In genomic region chr1:147624529-147624928, GRCh38 we compare ENCODE assay signal across 18 cellular contexts. TPM values are rescaled to one million over a fixed set of nuclear protein-coding genes. Genes with fewer than 3 reads are reported as not detected.
A peak's percentile ranks its signal among the peaks of the same experiment; 100 is the strongest.
DNase-seq lines count a peak whose midpoint lies in the region; ATAC-seq, FAIRE-seq and TF ChIP-seq lines count a peak whose summit lies in the region.
"Had no signal": no experiment of that assay in that cellular context is flagged by ENCODE, and none has a peak within 500 bp of the region (broad histone marks: within the 10 kb centered on the region; RNA-seq: fewer than 3 reads in every experiment).

No MANE protein-coding gene starts in this region.

- no peak overlapping the region for H2BK120ac ChIP-seq in neuronal stem cell (ENCODE audit: low read depth, low read length)

- no peaks in the 10 kb centered on the region for H3K79me2 ChIP-seq in HepG2 (ENCODE audit: insufficient read depth, low read length)

- TF ChIP-seq CTCF in HepG2 (CRISPR knock-in tag; IDR thresholded peaks at IDR 0.05) (no peak), right lobe of liver (IDR thresholded peaks at IDR 0.05) (no peak)

- BruUV-seq in HepG2 (replicated peaks; lab: Mats Ljungman, UMichigan) = no TSS peak

- peaks cover 8 to 20% of the 10 kb centered on the region in 2 experiments; a peak in 4 of 5 replicates for H3K36me3 ChIP-seq in HepG2 (replicated peaks in 1 of 2; ENCODE audit: control insufficient read depth in 1 of 2, insufficient read depth in 2 of 2, low read length in 2 of 2)
- H3K36me3 ChIP-seq in right lobe of liver = peaks cover 0 to 5% (median 2%) of the 10 kb centered on the region in 4 donors
- peaks cover 36 to 88% of the 10 kb centered on the region in 2 donors for H3K36me3 ChIP-seq in neuronal stem cell (replicated peaks in 1 of 2; ENCODE audit: control insufficient read depth in 2 of 2, insufficient read depth in 2 of 2, low read length in 2 of 2)

- DNase-seq in HepG2 (ENCODE audit: low spot score) = no peak
- DNase-seq in right lobe of liver = no peak
- no peak for DNase-seq in neuronal stem cell (ENCODE audit: low spot score)
- no peak for DNase-seq in DMS53 treated with DMSO at 0.1 percent for 48 hours (lab: John Stamatoyannopoulos, UW; ENCODE audit: unreplicated experiment)
- DNase-seq in NCI-H774 (lab: John Stamatoyannopoulos, UW) = no peak
- DNase-seq: AML-193; CD4-positive, alpha-beta memory T cell; CD4-positive, CD25-positive, alpha-beta regulatory T cell; CD8-positive, alpha-beta memory T cell; COR-L47; DMS 273 treated with DMSO at 0.1 percent for 48 hours; DMS153; DMS79 treated with DMSO at 0.1 percent for 48 hours; GF-D8 had no signal

- no peak overlapping the region for H3K4me3 ChIP-seq in HepG2 (replicated peaks in 1 of 3; ENCODE audit: insufficient read depth in 1 of 3, low read depth in 2 of 3, low read length in 3 of 3)
- no peak overlapping the region for H3K4me3 ChIP-seq in right lobe of liver
- H3K4me3 ChIP-seq in neuronal stem cell (ENCODE audit: low read length in 2 of 2) = peak overlapping the region in 1 of 2 donors; percentile 22
- H3K4me3 ChIP-seq: A549 had no signal

- WGBS in HepG2 (ENCODE audit: low lambda C conversion rate) = 100% methylated on average over 2 of the region's 8 CpGs
- WGBS in right lobe of liver (ENCODE audit: insufficient coverage, low coverage, low lambda C conversion rate, missing lambda C conversion rate) = no CpG with 5 or more reads among the region's 8 CpGs
- WGBS in neuronal stem cell (ENCODE audit: extremely low coverage in 2 of 2, insufficient read length in 2 of 2, insufficient replicate concordance in 1 of 2), 2 donors = no CpG with 5 or more reads among the region's 8 CpGs

- no peaks in the 10 kb centered on the region for H3K27me3 ChIP-seq in HepG2 (ENCODE audit: control insufficient read depth in 1 of 2, insufficient read depth in 2 of 2, low read length in 2 of 2)
- H3K27me3 ChIP-seq in right lobe of liver = no peaks in the 10 kb centered on the region
- H3K27me3 ChIP-seq in neuronal stem cell (ENCODE audit: control insufficient read depth in 3 of 3, insufficient read depth in 3 of 3, low read depth in 1 of 3, low read length in 3 of 3) = no peaks in the 10 kb centered on the region

- CTCF ChIA-PET in HepG2 (lab: Yijun Ruan, JAX; ENCODE audit: low intra/inter-chr PET ratio, low total read pairs) = no interaction called here

- H3K4ac ChIP-seq in neuronal stem cell (ENCODE audit: low read length) = no peak overlapping the region

- H2AFZ ChIP-seq in HepG2 (ENCODE audit: low read length) (no peak overlapping the region), neuronal stem cell (ENCODE audit: low read length) (no peak overlapping the region)

- H2BK15ac ChIP-seq in neuronal stem cell (ENCODE audit: low read length) = no peak overlapping the region

- H3K4me2 ChIP-seq in HepG2 (ENCODE audit: low read depth, low read length) (no peak overlapping the region; the same call in 1 of the 2 replicates), neuronal stem cell (ENCODE audit: insufficient read depth, low read length, poor library complexity, severe bottlenecking) (no peak overlapping the region)
- H3K4me2 ChIP-seq: A549 had no signal

- TF ChIP-seq POLR2A in HepG2 (IDR thresholded peaks at IDR 0.05; ENCODE audit: insufficient read depth in 1 of 2, low read depth in 2 of 2, low read length in 2 of 2) (no peak), right lobe of liver (IDR thresholded peaks at IDR 0.05) (no peak)

- no peak overlapping the region for H4K91ac ChIP-seq in neuronal stem cell (ENCODE audit: low read depth, low read length, poor library complexity)

- H3K4me1 ChIP-seq in HepG2 (ENCODE audit: insufficient read depth, low read length) (peaks cover 45% of the 10 kb centered on the region), right lobe of liver (peaks cover 0 to 27% (median 10%) of the 10 kb centered on the region in 4 donors), neuronal stem cell (ENCODE audit: control insufficient read depth in 2 of 2, insufficient read depth in 1 of 2, low read depth in 1 of 2, low read length in 2 of 2) (peaks cover 1% of the 10 kb centered on the region in 2 donors)
- H3K4me1 ChIP-seq: A549 had no signal

- no peak for FAIRE-seq in HepG2 (lab: Jason Lieb, UNC)
- FAIRE-seq: A549, G401.6, GM12891 had no signal

- H2AK5ac ChIP-seq in neuronal stem cell (ENCODE audit: low read depth, low read length) = no peak overlapping the region

- no peak for TF ChIP-seq EP300 in HepG2 (IDR thresholded peaks at IDR 0.05; ENCODE audit: low read depth in 2 of 2, low read length in 2 of 2)
- TF ChIP-seq EP300 in HepG2 (CRISPR knock-in tag; IDR thresholded peaks at IDR 0.05; ENCODE audit: borderline replicate concordance) = no peak

- POLR2A ChIA-PET in HepG2 (lab: Yijun Ruan, JAX) = no interaction called here

- H3K18ac ChIP-seq in neuronal stem cell (ENCODE audit: low read length) = no peak overlapping the region

- H3K79me1 ChIP-seq in neuronal stem cell (ENCODE audit: low read depth, low read length) = peaks cover 6% of the 10 kb centered on the region

- no peak overlapping the region for H2BK5ac ChIP-seq in neuronal stem cell (ENCODE audit: low read length)

- H2BK12ac ChIP-seq in neuronal stem cell (ENCODE audit: low read length) = no peak overlapping the region

- no peak for TF ChIP-seq RAD21 in HepG2 (CRISPR knock-in tag; IDR thresholded peaks at IDR 0.05)

- in situ Hi-C loops in HepG2 (cut with HindIII; ENCODE audit: extremely low pct_ligation_motif_present, low pct_unique_long_range_greater_than_20kb) = no loop called here

- H4K8ac ChIP-seq in neuronal stem cell (ENCODE audit: low read depth, low read length) = no peak overlapping the region

- H3K27ac ChIP-seq in HepG2 (ENCODE audit: extremely low read length, insufficient read depth, low read length) (peak overlapping the region; percentile 91), right lobe of liver (no peak overlapping the region), neuronal stem cell (replicated peaks; ENCODE audit: low read length) (no peak overlapping the region)
- H3K27ac ChIP-seq: 22Rv1, A549 had no signal

- intact Hi-C loops in HepG2 (cut with micrococcal nuclease; ENCODE audit: unreplicated experiment) (no loop called here), right lobe of liver (cut with DNase I) (no loop called here)

- peak overlapping the region; percentile 50 for H3K23ac ChIP-seq in neuronal stem cell (ENCODE audit: low read depth, low read length, poor library complexity)

- no peak overlapping the region for H3K14ac ChIP-seq in neuronal stem cell (ENCODE audit: low read length)

- H3K9ac ChIP-seq in HepG2 (ENCODE audit: insufficient read depth, low read depth, low read length) (no peak overlapping the region), neuronal stem cell (ENCODE audit: low read depth, low read length, poor library complexity) (no peak overlapping the region)

- H4K20me1 ChIP-seq in HepG2 (ENCODE audit: insufficient read depth, low read length) = no peaks in the 10 kb centered on the region

- H3K9me3 ChIP-seq in HepG2 (ENCODE audit: low read length) (no peaks in the 10 kb centered on the region), right lobe of liver (no peaks in the 10 kb centered on the region), neuronal stem cell (replicated peaks in 1 of 2; ENCODE audit: control insufficient read depth in 2 of 2, insufficient read depth in 1 of 2, low read depth in 1 of 2, low read length in 2 of 2) (no peaks in the 10 kb centered on the region)
- H3K9me3 ChIP-seq: A549 had no signal

- no peak for ATAC-seq in HepG2
- no peak for ATAC-seq in right lobe of liver
- ATAC-seq: A549 had no signal

TF ChIP-seq in HepG2, 621 proteins besides CTCF, POLR2A, EP300 and RAD21 (continues in another document):
- TF ChIP-seq SP4 (CRISPR knock-in tag; IDR thresholded peaks at IDR 0.05) (0 out of 2 replicates have a peak, but pooled peaks have one; percentile 28), ZNF562 (CRISPR knock-in tag; IDR thresholded peaks at IDR 0.05; ENCODE audit: borderline replicate concordance) (no peak)

RNA-seq across cellular contexts. Expression of gene ACP6, which starts 45.8 kb away (rescaled TPM):
- total RNA-seq in HepG2 (2016; rRNA removed; fragmentation: Illumina TruSeq; extraction: Trizol) = 17.7 and 18.1 TPM in 2 replicates
- 9.9 and 12.2 TPM in 2 replicates for total RNA-seq in HepG2 (2016; cell fraction: cytosol; rRNA removed; fragmentation: Illumina TruSeq; extraction: Trizol; ENCODE audit: low read depth)
- 21.9 and 22.7 TPM in 2 replicates for total RNA-seq in HepG2 (2016; cell fraction: insoluble cytoplasmic fraction; rRNA removed; fragmentation: Illumina TruSeq; extraction: Trizol)
- total RNA-seq in HepG2 (2016; cell fraction: membrane; rRNA removed; fragmentation: Illumina TruSeq; extraction: Trizol) = 14.1 and 17.2 TPM in 2 replicates
- 18.7 and 19.6 TPM in 2 replicates for total RNA-seq in HepG2 (2016; cell fraction: nucleus; rRNA removed; fragmentation: Illumina TruSeq; extraction: Trizol)
- 33.7 and 34.1 TPM in 2 replicates for polyA plus RNA-seq in HepG2 (2011; rRNA removed)
- polyA plus RNA-seq in HepG2 (2011; cell fraction: cytosol; rRNA removed) = 11.9 and 17.2 TPM in 2 replicates
- polyA plus RNA-seq in HepG2 (2011; cell fraction: nucleus; rRNA removed) = 75.7 and 80.3 TPM in 2 replicates
- 23.3 and 33.1 TPM in 2 replicates for polyA plus RNA-seq in HepG2 (2012)
- polyA plus RNA-seq in HepG2 (2016; cell fraction: cytosol; fragmentation: Illumina TruSeq; extraction: Trizol; ENCODE audit: low read depth) = 8.6 and 11.3 TPM in 2 replicates
- 24.4 and 27.9 TPM in 2 replicates for polyA plus RNA-seq in HepG2 (2016; cell fraction: insoluble cytoplasmic fraction; fragmentation: Illumina TruSeq; extraction: Trizol; ENCODE audit: low read depth)
- 14.1 and 17.3 TPM in 2 replicates for polyA plus RNA-seq in HepG2 (2016; cell fraction: membrane; fragmentation: Illumina TruSeq; extraction: Trizol; ENCODE audit: low read depth)
- 43.4 and 47.0 TPM in 2 replicates for polyA plus RNA-seq in HepG2 (2016; cell fraction: nucleus; fragmentation: Illumina TruSeq; extraction: Trizol; ENCODE audit: insufficient read depth, low read depth)
- polyA minus RNA-seq in HepG2 (2011; rRNA and poly(A)+ RNA removed; ENCODE audit: low replicate concordance) = 16.0 and 26.3 TPM in 2 replicates
- polyA minus RNA-seq in HepG2 (2011; cell fraction: cytosol; rRNA and poly(A)+ RNA removed) = 7.3 and 10.7 TPM in 2 replicates
- polyA minus RNA-seq in HepG2 (2011; cell fraction: nucleus; rRNA and poly(A)+ RNA removed) = 43.9 and 53.2 TPM in 2 replicates
- 10 to 100 TPM in 4 of 6 experiments, 1 to 10 TPM in 2; 6.8 to 17.7 (median 11.9) TPM for total RNA-seq in right lobe of liver
- 10.1 TPM for polyA plus RNA-seq in neuronal stem cell (2013, experiment 1 of 2)
- polyA plus RNA-seq in neuronal stem cell (2013, experiment 2 of 2) = 10.3 TPM
